Comparison of ENCODE assay signal across 10 cellular contexts in genomic region chr3:47057212-47057671, GRCh38.
DNase-seq lines count a peak whose midpoint lies in the region; ATAC-seq, FAIRE-seq and TF ChIP-seq lines count a peak whose summit lies in the region.
"Had no signal": no experiment of that assay in that cellular context is flagged by ENCODE, and none has a peak within 500 bp of the region (broad histone marks: within the 10 kb centered on the region; RNA-seq: fewer than 3 reads in every experiment).

No MANE protein-coding gene starts in this region.

- FAIRE-seq in GM18507 (lab: Jason Lieb, UNC), result peak; percentile 18
- FAIRE-seq: endothelial cell of umbilical vein had no signal

- no peak for TF ChIP-seq CTCF in choroid plexus epithelial cell (conservative IDR thresholded peaks at IDR 0.05; ENCODE audit: low read depth, low read length)

- no peak overlapping the region for H3K4me3 ChIP-seq in choroid plexus epithelial cell (ENCODE audit: low read depth, low read length)
- H3K4me3 ChIP-seq: HAP-1 had no signal

- no peak for DNase-seq in GM18507 (ENCODE audit: extremely low spot score, insufficient read length, low read depth)
- DNase-seq in activated CD8-positive, alpha-beta memory T cell treated with anti-CD3 and anti-CD28 coated beads for 1 hour (ENCODE audit: extremely low read depth in 1 of 2, low read depth in 1 of 2), result peak; percentile 20 to 40
- DNase-seq in choroid plexus epithelial cell (ENCODE audit: low read depth), result peak; percentile 15
- peak; percentile 27 for DNase-seq in stimulated activated CD4-positive, alpha-beta T cell treated with anti-CD3 and anti-CD28 coated beads, Interleukin-4, amount 100 ng/mL, for 1 hour
- no peak for DNase-seq in hypothalamus (lab: John Stamatoyannopoulos, UW)
- DNase-seq in NCI-H2196 (lab: John Stamatoyannopoulos, UW; ENCODE audit: unreplicated experiment), result no peak

- ATAC-seq in GM19328 (IDR thresholded peaks at IDR 0.05; ENCODE audit: unreplicated experiment) (no peak), HG03460 (IDR thresholded peaks at IDR 0.05; ENCODE audit: unreplicated experiment) (no peak)

Comparison
In these comparisons a context has a peak if more than half of its experiments do, and no peak if none do; other contexts are left out.
1. DNase-seq: peak in activated CD8-positive, alpha-beta memory T cell treated with anti-CD3 and anti-CD28 coated beads for 1 hour (2 of 2), choroid plexus epithelial cell (single experiment) and stimulated activated CD4-positive, alpha-beta T cell treated with anti-CD3 and anti-CD28 coated beads, Interleukin-4, amount 100 ng/mL, for 1 hour (single experiment); none in GM18507 (single experiment), hypothalamus (0 of 51) and NCI-H2196 (single experiment).